Comparison of ENCODE assay signal across 35 cellular contexts in genomic region chr5:179148703-179149170, GRCh38.
"Had no signal": no experiment of that assay in that cellular context is flagged by ENCODE, and none has a peak within 500 bp of the region (broad histone marks: within the 10 kb centered on the region; RNA-seq: fewer than 3 reads in every experiment).

No MANE protein-coding gene starts in this region.

- ATAC-seq: activated CD8-positive, alpha-beta memory T cell treated with anti-CD3 and anti-CD28 coated beads, Interleukin-2, amount 10 ng/mL, durations not matched to agents 7 days and 5 days; body of pancreas; PC-3 had no signal

- FAIRE-seq: astrocyte, RCC 7860 had no signal

- DNase-seq: activated CD4-positive, alpha-beta memory T cell treated with anti-CD3 and anti-CD28 coated beads, Interleukin-2, amount 10 ng/mL, durations not matched to agents 7 days and 5 days; activated CD4-positive, alpha-beta T cell treated with anti-CD3 and anti-CD28 coated beads for 1 hour; activated CD4-positive, alpha-beta T cell treated with anti-CD3 and anti-CD28 coated beads for 48 hours; activated CD4-positive, CD25-positive, alpha-beta regulatory T cell; activated CD8-positive, alpha-beta memory T cell treated with anti-CD3 and anti-CD28 coated beads for 24 hours; activated CD8-positive, alpha-beta memory T cell treated with anti-CD3 and anti-CD28 coated beads, Interleukin-2, amount 10 ng/mL, durations not matched to agents 7 days and 5 days; activated CD8-positive, alpha-beta memory T cell treated with anti-CD3 and anti-CD28 coated beads, Interleukin-2, amount 50 U/mL, for 48 hours; activated effector memory CD4-positive, alpha-beta T cell treated with Interleukin-2 at 50 U/mL for 16 hours; activated naive CD4-positive, alpha-beta T cell treated with anti-CD3 and anti-CD28 coated beads, Interleukin-2, amount 10 ng/mL, durations not matched to agents 7 days and 5 days; activated T-cell treated with anti-CD3 and anti-CD28 coated beads, Interleukin-2, amount 50 U/mL, for 48 hours; amygdala; body of pancreas; Karpas-422; KBM-7; NCI-H1048; NCI-H1436 treated with DMSO at 0.1 percent for 48 hours; NCI-H1694 treated with DMSO at 0.1 percent for 48 hours; NCI-H2029; NCI-H2171; NCI-H510A; NCI-H526; NCI-H748 treated with DMSO at 0.1 percent for 48 hours; NK-92 treated with Interleukin-12 subunit alpha and Interleukin-12 subunit beta, amount 100 ng/mL, for 24 hours; PC-3; SHP77; SJCRH30; T1000; WERI-Rb-1 had no signal

- H3K27me3 ChIP-seq: body of pancreas, breast epithelium had no signal

- H3K27me3 Mint-ChIP-seq: activated CD4-positive, alpha-beta memory T cell treated with anti-CD3 and anti-CD28 coated beads, Interleukin-2, amount 10 ng/mL, durations not matched to agents 7 days and 5 days; activated CD8-positive, alpha-beta memory T cell treated with anti-CD3 and anti-CD28 coated beads, Interleukin-2, amount 10 ng/mL, durations not matched to agents 7 days and 5 days; activated naive CD8-positive, alpha-beta T cell; IgD-negative memory B cell had no signal

- H3K4me1 ChIP-seq: body of pancreas, breast epithelium, SJCRH30 had no signal

- H3K36me3 Mint-ChIP-seq: activated CD8-positive, alpha-beta memory T cell treated with anti-CD3 and anti-CD28 coated beads, Interleukin-2, amount 10 ng/mL, durations not matched to agents 7 days and 5 days; activated naive CD4-positive, alpha-beta T cell treated with anti-CD3 and anti-CD28 coated beads, Interleukin-2, amount 10 ng/mL, durations not matched to agents 7 days and 5 days; activated naive CD8-positive, alpha-beta T cell; IgD-negative memory B cell had no signal

- H3K36me3 ChIP-seq: breast epithelium, SJCRH30, WERI-Rb-1 had no signal

- H3K4me1 Mint-ChIP-seq: IgD-negative memory B cell had no signal

- H3K27ac Mint-ChIP-seq: activated CD4-positive, alpha-beta memory T cell treated with anti-CD3 and anti-CD28 coated beads, Interleukin-2, amount 10 ng/mL, durations not matched to agents 7 days and 5 days; activated CD8-positive, alpha-beta memory T cell treated with anti-CD3 and anti-CD28 coated beads, Interleukin-2, amount 10 ng/mL, durations not matched to agents 7 days and 5 days; activated naive CD4-positive, alpha-beta T cell treated with anti-CD3 and anti-CD28 coated beads, Interleukin-2, amount 10 ng/mL, durations not matched to agents 7 days and 5 days; activated naive CD8-positive, alpha-beta T cell; IgD-negative memory B cell had no signal

- H3K27ac ChIP-seq: body of pancreas, breast epithelium, RWPE1, SJCRH30, SK-N-MC, WERI-Rb-1 had no signal

- H3K4me3 Mint-ChIP-seq: activated CD4-positive, alpha-beta memory T cell treated with anti-CD3 and anti-CD28 coated beads, Interleukin-2, amount 10 ng/mL, durations not matched to agents 7 days and 5 days; activated CD8-positive, alpha-beta memory T cell treated with anti-CD3 and anti-CD28 coated beads, Interleukin-2, amount 10 ng/mL, durations not matched to agents 7 days and 5 days; activated naive CD4-positive, alpha-beta T cell treated with anti-CD3 and anti-CD28 coated beads, Interleukin-2, amount 10 ng/mL, durations not matched to agents 7 days and 5 days; activated naive CD8-positive, alpha-beta T cell had no signal

- H3K9me3 ChIP-seq: body of pancreas, breast epithelium, SJCRH30 had no signal

- H3K9me3 Mint-ChIP-seq: IgD-negative memory B cell had no signal

- H3K4me3 ChIP-seq: body of pancreas, breast epithelium, SJCRH30, SK-N-MC had no signal
